Comparison of ENCODE assay signal across 1 cellular context in the genomic region with DNA sequence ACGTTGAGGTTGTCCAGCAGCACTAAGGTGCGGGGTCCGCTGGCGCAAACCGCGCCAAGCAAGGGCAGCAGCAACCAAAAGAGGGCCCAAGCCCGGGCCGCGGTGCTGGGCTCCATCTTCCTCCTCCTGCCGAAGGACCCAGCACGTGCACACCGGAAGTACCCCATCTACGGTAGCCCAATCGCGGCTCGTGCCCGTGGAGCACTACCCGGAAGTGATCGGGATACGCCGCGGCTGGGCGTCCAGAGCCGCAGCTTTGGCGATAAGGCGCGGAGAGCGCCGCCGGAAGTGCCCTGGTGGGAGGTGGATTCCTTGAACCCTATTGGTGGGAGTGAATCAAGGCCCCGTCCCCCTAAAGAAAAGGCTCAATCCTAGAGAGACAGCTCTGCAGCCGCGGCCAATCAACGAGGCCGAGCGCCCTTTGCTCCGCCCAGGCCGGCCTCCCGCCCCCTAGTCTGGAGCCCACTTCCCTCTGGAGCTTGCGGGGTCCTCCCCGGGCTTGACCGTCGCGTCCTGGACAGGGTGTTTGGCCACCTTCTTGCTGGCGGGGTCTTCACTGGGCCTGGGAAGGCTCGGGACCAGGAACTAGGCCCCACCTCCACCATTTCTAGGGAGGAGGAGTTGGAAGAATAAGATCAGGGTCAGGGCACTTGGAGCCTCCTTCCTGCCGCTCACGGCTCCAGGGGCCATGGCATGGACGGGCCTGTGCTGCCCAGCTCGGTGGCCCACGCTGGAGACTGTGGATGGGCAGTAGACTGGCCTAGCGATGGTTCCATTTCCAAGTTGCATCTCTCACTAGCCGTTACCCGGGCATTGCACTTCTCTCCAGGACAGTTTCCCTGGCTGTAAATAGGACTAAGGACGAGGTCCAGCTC.
TF ChIP-seq lines count a peak whose summit lies in the region.

A gene (minus strand): TSS at position 135 of the 875 bp plus-strand sequence. CDS start 19 bp downstream, at position 116.

TF ChIP-seq in K562, 482 proteins besides CTCF, POLR2A, EP300 and RAD21 (continued from another document and continues in another):
- TF ChIP-seq, protein P1, sequence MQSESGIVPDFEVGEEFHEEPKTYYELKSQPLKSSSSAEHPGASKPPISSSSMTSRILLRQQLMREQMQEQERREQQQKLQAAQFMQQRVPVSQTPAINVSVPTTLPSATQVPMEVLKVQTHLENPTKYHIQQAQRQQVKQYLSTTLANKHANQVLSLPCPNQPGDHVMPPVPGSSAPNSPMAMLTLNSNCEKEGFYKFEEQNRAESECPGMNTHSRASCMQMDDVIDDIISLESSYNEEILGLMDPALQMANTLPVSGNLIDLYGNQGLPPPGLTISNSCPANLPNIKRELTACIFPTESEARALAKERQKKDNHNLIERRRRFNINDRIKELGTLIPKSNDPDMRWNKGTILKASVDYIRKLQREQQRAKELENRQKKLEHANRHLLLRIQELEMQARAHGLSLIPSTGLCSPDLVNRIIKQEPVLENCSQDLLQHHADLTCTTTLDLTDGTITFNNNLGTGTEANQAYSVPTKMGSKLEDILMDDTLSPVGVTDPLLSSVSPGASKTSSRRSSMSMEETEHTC (IDR thresholded peaks at IDR 0.05): no peak
- TF ChIP-seq TBP (optimal IDR thresholded peaks at IDR 0.05; ENCODE audit: low read depth, low read length) (peak; percentile 24), XRCC4 (IDR thresholded peaks at IDR 0.05; ENCODE audit: extremely low read depth, insufficient read depth, insufficient read length) (no peak), SMARCC2 (IDR thresholded peaks at IDR 0.05; ENCODE audit: low read depth) (no peak), EP400 (IDR thresholded peaks at IDR 0.05) (peak; percentile 97), ZSCAN32 (CRISPR knock-in tag; IDR thresholded peaks at IDR 0.05) (no peak), NCOA6 (IDR thresholded peaks at IDR 0.05) (no peak), RFX7 (CRISPR knock-in tag; IDR thresholded peaks at IDR 0.05) (no peak), LEF1 (IDR thresholded peaks at IDR 0.05) (no peak), TSC22D4 (tag; IDR thresholded peaks at IDR 0.05) (no peak), CEBPB (tag; IDR thresholded peaks at IDR 0.05) (no peak), ZNF561 (CRISPR knock-in tag; conservative IDR thresholded peaks at IDR 0.05) (0 out of 2 replicates have a peak, but pooled peaks have one; percentile 65), NFXL1 (CRISPR knock-in tag; IDR thresholded peaks at IDR 0.05) (no peak), U2AF2 (optimal IDR thresholded peaks at IDR 0.05; ENCODE audit: low read depth, low read length) (no peak), WHSC1 (IDR thresholded peaks at IDR 0.05; ENCODE audit: low read length) (no peak), SREBF1 (IDR thresholded peaks at IDR 0.05; ENCODE audit: borderline replicate concordance, low read depth, low read length) (no peak), ZNF584 (CRISPR knock-in tag; IDR thresholded peaks at IDR 0.05; ENCODE audit: low read depth) (no peak), CBFB (CRISPR knock-in tag; IDR thresholded peaks at IDR 0.05) (0 out of 2 replicates have a peak, but pooled peaks have one; percentile 43), POLR2G (IDR thresholded peaks at IDR 0.05; ENCODE audit: low read depth, low read length) (peak; percentile 95), FOXA3 (CRISPR knock-in tag; conservative IDR thresholded peaks at IDR 0.05 in 1 of 2, IDR thresholded peaks at IDR 0.05 in 1 of 2) (0 out of 4 replicates have a peak, but pooled peaks of 1 of the 2 experiments have one; percentile 34), ELF4 (CRISPR knock-in tag; IDR thresholded peaks at IDR 0.05) (peak; percentile 43; the same call in 1 of the 2 replicates), RBM14 (IDR thresholded peaks at IDR 0.05; ENCODE audit: borderline replicate concordance, insufficient read depth, low read depth, low read length) (no peak), FIP1L1 (IDR thresholded peaks at IDR 0.05; ENCODE audit: low read depth, low read length, poor library complexity, severe bottlenecking) (no peak), ZNF79 (CRISPR knock-in tag; IDR thresholded peaks at IDR 0.05; ENCODE audit: low read depth) (no peak), BRD4 (IDR thresholded peaks at IDR 0.05) (no peak), MEIS2 (IDR thresholded peaks at IDR 0.05; ENCODE audit: partially characterized antibody) (no peak), ZNF507 (tag; conservative IDR thresholded peaks at IDR 0.05) (no peak), CBX3 (IDR thresholded peaks at IDR 0.05; ENCODE audit: borderline replicate concordance in 1 of 2, low read length in 2 of 2) (peak in 1 of 2 experiments; percentile 73; a peak in 2 of 3 replicates), ZEB2 (IDR thresholded peaks at IDR 0.05) (no peak), SMARCA5 (IDR thresholded peaks at IDR 0.05) (no peak), ZNF24 (IDR thresholded peaks at IDR 0.05) (no peak)
- TF ChIP-seq, protein P2, sequence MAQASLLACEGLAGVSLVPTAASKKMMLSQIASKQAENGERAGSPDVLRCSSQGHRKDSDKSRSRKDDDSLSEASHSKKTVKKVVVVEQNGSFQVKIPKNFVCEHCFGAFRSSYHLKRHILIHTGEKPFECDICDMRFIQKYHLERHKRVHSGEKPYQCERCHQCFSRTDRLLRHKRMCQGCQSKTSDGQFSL (CRISPR knock-in tag; IDR thresholded peaks at IDR 0.05): no peak
- TF ChIP-seq, protein P2 (tag; IDR thresholded peaks at IDR 0.05): no peak
- TF ChIP-seq, protein P3, sequence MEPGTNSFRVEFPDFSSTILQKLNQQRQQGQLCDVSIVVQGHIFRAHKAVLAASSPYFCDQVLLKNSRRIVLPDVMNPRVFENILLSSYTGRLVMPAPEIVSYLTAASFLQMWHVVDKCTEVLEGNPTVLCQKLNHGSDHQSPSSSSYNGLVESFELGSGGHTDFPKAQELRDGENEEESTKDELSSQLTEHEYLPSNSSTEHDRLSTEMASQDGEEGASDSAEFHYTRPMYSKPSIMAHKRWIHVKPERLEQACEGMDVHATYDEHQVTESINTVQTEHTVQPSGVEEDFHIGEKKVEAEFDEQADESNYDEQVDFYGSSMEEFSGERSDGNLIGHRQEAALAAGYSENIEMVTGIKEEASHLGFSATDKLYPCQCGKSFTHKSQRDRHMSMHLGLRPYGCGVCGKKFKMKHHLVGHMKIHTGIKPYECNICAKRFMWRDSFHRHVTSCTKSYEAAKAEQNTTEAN (CRISPR knock-in tag; IDR thresholded peaks at IDR 0.05): no peak
- TF ChIP-seq, protein P4, sequence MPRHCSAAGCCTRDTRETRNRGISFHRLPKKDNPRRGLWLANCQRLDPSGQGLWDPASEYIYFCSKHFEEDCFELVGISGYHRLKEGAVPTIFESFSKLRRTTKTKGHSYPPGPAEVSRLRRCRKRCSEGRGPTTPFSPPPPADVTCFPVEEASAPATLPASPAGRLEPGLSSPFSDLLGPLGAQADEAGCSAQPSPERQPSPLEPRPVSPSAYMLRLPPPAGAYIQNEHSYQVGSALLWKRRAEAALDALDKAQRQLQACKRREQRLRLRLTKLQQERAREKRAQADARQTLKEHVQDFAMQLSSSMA (CRISPR knock-in tag; IDR thresholded peaks at IDR 0.05): no peak; the same call in 1 of the 2 replicates
- TF ChIP-seq, protein P5, sequence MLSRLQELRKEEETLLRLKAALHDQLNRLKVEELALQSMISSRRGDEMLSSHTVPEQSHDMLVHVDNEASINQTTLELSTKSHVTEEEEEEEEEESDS (CRISPR knock-in tag; IDR thresholded peaks at IDR 0.05): no peak
- TF ChIP-seq, protein P6, sequence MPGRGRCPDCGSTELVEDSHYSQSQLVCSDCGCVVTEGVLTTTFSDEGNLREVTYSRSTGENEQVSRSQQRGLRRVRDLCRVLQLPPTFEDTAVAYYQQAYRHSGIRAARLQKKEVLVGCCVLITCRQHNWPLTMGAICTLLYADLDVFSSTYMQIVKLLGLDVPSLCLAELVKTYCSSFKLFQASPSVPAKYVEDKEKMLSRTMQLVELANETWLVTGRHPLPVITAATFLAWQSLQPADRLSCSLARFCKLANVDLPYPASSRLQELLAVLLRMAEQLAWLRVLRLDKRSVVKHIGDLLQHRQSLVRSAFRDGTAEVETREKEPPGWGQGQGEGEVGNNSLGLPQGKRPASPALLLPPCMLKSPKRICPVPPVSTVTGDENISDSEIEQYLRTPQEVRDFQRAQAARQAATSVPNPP (IDR thresholded peaks at IDR 0.05; ENCODE audit: borderline replicate concordance, insufficient read depth, insufficient read length): no peak
- TF ChIP-seq, protein P7, sequence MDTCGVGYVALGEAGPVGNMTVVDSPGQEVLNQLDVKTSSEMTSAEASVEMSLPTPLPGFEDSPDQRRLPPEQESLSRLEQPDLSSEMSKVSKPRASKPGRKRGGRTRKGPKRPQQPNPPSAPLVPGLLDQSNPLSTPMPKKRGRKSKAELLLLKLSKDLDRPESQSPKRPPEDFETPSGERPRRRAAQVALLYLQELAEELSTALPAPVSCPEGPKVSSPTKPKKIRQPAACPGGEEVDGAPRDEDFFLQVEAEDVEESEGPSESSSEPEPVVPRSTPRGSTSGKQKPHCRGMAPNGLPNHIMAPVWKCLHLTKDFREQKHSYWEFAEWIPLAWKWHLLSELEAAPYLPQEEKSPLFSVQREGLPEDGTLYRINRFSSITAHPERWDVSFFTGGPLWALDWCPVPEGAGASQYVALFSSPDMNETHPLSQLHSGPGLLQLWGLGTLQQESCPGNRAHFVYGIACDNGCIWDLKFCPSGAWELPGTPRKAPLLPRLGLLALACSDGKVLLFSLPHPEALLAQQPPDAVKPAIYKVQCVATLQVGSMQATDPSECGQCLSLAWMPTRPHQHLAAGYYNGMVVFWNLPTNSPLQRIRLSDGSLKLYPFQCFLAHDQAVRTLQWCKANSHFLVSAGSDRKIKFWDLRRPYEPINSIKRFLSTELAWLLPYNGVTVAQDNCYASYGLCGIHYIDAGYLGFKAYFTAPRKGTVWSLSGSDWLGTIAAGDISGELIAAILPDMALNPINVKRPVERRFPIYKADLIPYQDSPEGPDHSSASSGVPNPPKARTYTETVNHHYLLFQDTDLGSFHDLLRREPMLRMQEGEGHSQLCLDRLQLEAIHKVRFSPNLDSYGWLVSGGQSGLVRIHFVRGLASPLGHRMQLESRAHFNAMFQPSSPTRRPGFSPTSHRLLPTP (IDR thresholded peaks at IDR 0.05; ENCODE audit: borderline replicate concordance, extremely low read depth, insufficient read length): no peak
- TF ChIP-seq, protein P8, sequence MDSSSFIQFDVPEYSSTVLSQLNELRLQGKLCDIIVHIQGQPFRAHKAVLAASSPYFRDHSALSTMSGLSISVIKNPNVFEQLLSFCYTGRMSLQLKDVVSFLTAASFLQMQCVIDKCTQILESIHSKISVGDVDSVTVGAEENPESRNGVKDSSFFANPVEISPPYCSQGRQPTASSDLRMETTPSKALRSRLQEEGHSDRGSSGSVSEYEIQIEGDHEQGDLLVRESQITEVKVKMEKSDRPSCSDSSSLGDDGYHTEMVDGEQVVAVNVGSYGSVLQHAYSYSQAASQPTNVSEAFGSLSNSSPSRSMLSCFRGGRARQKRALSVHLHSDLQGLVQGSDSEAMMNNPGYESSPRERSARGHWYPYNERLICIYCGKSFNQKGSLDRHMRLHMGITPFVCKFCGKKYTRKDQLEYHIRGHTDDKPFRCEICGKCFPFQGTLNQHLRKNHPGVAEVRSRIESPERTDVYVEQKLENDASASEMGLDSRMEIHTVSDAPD (CRISPR knock-in tag; IDR thresholded peaks at IDR 0.05): no peak
- TF ChIP-seq, protein P9, sequence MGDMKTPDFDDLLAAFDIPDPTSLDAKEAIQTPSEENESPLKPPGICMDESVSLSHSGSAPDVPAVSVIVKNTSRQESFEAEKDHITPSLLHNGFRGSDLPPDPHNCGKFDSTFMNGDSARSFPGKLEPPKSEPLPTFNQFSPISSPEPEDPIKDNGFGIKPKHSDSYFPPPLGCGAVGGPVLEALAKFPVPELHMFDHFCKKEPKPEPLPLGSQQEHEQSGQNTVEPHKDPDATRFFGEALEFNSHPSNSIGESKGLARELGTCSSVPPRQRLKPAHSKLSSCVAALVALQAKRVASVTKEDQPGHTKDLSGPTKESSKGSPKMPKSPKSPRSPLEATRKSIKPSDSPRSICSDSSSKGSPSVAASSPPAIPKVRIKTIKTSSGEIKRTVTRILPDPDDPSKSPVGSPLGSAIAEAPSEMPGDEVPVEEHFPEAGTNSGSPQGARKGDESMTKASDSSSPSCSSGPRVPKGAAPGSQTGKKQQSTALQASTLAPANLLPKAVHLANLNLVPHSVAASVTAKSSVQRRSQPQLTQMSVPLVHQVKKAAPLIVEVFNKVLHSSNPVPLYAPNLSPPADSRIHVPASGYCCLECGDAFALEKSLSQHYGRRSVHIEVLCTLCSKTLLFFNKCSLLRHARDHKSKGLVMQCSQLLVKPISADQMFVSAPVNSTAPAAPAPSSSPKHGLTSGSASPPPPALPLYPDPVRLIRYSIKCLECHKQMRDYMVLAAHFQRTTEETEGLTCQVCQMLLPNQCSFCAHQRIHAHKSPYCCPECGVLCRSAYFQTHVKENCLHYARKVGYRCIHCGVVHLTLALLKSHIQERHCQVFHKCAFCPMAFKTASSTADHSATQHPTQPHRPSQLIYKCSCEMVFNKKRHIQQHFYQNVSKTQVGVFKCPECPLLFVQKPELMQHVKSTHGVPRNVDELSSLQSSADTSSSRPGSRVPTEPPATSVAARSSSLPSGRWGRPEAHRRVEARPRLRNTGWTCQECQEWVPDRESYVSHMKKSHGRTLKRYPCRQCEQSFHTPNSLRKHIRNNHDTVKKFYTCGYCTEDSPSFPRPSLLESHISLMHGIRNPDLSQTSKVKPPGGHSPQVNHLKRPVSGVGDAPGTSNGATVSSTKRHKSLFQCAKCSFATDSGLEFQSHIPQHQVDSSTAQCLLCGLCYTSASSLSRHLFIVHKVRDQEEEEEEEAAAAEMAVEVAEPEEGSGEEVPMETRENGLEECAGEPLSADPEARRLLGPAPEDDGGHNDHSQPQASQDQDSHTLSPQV (IDR thresholded peaks at IDR 0.05): no peak
- TF ChIP-seq, protein P10, sequence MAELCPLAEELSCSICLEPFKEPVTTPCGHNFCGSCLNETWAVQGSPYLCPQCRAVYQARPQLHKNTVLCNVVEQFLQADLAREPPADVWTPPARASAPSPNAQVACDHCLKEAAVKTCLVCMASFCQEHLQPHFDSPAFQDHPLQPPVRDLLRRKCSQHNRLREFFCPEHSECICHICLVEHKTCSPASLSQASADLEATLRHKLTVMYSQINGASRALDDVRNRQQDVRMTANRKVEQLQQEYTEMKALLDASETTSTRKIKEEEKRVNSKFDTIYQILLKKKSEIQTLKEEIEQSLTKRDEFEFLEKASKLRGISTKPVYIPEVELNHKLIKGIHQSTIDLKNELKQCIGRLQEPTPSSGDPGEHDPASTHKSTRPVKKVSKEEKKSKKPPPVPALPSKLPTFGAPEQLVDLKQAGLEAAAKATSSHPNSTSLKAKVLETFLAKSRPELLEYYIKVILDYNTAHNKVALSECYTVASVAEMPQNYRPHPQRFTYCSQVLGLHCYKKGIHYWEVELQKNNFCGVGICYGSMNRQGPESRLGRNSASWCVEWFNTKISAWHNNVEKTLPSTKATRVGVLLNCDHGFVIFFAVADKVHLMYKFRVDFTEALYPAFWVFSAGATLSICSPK (IDR thresholded peaks at IDR 0.05; ENCODE audit: borderline replicate concordance): no peak
- TF ChIP-seq, protein P11, sequence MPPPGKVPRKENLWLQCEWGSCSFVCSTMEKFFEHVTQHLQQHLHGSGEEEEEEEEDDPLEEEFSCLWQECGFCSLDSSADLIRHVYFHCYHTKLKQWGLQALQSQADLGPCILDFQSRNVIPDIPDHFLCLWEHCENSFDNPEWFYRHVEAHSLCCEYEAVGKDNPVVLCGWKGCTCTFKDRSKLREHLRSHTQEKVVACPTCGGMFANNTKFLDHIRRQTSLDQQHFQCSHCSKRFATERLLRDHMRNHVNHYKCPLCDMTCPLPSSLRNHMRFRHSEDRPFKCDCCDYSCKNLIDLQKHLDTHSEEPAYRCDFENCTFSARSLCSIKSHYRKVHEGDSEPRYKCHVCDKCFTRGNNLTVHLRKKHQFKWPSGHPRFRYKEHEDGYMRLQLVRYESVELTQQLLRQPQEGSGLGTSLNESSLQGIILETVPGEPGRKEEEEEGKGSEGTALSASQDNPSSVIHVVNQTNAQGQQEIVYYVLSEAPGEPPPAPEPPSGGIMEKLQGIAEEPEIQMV (tag; conservative IDR thresholded peaks at IDR 0.05; ENCODE audit: low read depth): no peak
